Comparison of ENCODE assay signal across 1 cellular context in the genomic region with DNA sequence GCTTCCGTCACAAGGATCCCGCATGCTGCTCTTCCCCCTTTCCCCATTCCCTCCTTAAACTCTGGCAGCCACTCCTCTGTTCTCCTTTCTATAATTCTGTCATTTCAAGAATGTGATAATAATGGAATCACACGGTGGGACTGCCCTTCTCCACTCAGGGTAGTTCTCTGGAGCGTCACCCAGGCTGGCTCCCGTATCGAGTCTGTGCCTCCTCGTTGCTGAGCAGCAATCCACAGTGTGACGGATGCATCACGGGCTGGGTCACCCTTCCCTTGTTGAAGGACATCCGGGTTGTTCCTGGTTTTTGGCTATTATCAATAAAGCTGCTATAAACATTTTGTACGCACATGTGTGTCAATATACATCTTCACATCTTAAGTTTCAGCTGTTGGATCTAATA.
TF ChIP-seq lines count a peak whose summit lies in the region.

No MANE protein-coding gene starts in this region.

TF ChIP-seq in IMR-90, 13 proteins besides CTCF, POLR2A, EP300 and RAD21 (continued from another document):
- TF ChIP-seq, protein P1, sequence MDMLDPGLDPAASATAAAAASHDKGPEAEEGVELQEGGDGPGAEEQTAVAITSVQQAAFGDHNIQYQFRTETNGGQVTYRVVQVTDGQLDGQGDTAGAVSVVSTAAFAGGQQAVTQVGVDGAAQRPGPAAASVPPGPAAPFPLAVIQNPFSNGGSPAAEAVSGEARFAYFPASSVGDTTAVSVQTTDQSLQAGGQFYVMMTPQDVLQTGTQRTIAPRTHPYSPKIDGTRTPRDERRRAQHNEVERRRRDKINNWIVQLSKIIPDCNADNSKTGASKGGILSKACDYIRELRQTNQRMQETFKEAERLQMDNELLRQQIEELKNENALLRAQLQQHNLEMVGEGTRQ (IDR thresholded peaks at IDR 0.05; ENCODE audit: low read depth, low read length), result no peak
- TF ChIP-seq BHLHE40 (IDR thresholded peaks at IDR 0.05; ENCODE audit: low read depth, low read length) (no peak), RFX5 (IDR thresholded peaks at IDR 0.05; ENCODE audit: low read depth, low read length) (no peak), SMC3 (IDR thresholded peaks at IDR 0.05; ENCODE audit: low read depth, low read length) (no peak)
- TF ChIP-seq, protein P2, sequence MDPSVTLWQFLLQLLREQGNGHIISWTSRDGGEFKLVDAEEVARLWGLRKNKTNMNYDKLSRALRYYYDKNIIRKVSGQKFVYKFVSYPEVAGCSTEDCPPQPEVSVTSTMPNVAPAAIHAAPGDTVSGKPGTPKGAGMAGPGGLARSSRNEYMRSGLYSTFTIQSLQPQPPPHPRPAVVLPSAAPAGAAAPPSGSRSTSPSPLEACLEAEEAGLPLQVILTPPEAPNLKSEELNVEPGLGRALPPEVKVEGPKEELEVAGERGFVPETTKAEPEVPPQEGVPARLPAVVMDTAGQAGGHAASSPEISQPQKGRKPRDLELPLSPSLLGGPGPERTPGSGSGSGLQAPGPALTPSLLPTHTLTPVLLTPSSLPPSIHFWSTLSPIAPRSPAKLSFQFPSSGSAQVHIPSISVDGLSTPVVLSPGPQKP (IDR thresholded peaks at IDR 0.05; ENCODE audit: borderline replicate concordance, low read depth, low read length), result no peak
TF ChIP-seq in IMR-90: peak in this region for 0.
